ENCODE assay signal across 9 cellular contexts in the genomic region with DNA sequence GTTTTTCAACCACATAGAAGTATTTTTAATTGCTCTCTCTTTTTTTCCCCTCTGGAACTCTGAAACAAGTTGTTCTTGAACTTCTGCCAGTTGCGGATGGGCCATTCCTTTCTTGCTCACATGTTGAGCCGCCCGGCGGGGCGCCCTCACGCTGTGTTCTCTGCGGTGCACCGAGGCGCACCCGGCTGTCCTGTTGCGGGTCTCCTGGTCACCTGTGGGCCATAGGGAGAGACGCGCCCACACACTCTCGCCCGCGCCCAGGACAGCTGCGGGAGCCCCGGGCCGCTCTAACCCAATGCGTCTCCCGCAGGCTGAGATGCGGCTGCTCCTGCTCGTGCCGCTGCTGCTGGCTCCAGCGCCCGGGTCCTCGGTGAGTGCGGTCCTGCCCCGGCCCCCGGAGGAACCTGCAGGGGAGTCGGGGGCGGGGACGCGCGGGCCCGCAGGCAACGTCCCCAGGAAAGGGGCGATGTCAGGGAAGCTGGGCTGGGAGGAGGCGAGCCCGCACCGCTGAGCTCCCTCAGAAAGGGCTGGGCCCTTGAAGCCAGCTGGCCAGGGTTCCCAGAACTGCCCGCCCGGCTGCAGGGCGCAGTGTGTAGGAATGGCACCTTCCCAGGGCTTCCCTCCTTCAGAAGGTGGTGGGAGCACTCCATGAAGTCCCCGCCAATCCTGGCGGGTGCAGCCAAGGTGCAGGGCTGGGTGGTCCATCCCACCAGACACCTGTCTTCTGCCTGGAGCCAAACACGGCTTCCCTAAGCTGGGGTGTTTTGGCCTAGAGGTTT. TPM values are rescaled to one million over a fixed set of nuclear protein-coding genes. Genes with fewer than 3 reads are reported as not detected.
A peak's percentile ranks its signal among the peaks of the same experiment; 100 is the strongest.
DNase-seq lines count a peak whose midpoint lies in the region; ATAC-seq and TF ChIP-seq lines count a peak whose summit lies in the region.
"Had no signal": no experiment of that assay in that cellular context is flagged by ENCODE, and none has a peak within 500 bp of the region (broad histone marks: within the 10 kb centered on the region; RNA-seq: fewer than 3 reads in every experiment).

No MANE protein-coding gene starts in this region.

- TF ChIP-seq CTCF in adrenal gland (IDR thresholded peaks at IDR 0.05) = no peak

- H3K4me3 ChIP-seq in adrenal gland = peak overlapping the region in 1 of 4 donors; percentile 48

- DNase-seq in G401 (ENCODE audit: low spot score) = peak; percentile 11
- peak; percentile 40 to 67 (median 59) for DNase-seq in adrenal gland
- DNase-seq in cardiac septum (ENCODE audit: low spot score) = peak; percentile 75
- peak; percentile 56 for DNase-seq in putamen (ENCODE audit: low spot score)
- DNase-seq in kidney glomerular epithelial cell (lab: John Stamatoyannopoulos, UW) = no peak
- DNase-seq in Kasumi-1 (lab: John Stamatoyannopoulos, UW) = no peak
- DNase-seq: NCI-H2171 treated with DMSO at 0.1 percent for 48 hours had no signal

- in situ Hi-C loops in G401 (cut with HindIII; ENCODE audit: low sequenced_read_pairs) = no loop called here

- peaks cover 7% of the 10 kb centered on the region for H3K27me3 ChIP-seq in adrenal gland

- H3K36me3 ChIP-seq in adrenal gland (replicated peaks in 1 of 2) = no peaks in the 10 kb centered on the region

- no peak for ATAC-seq in HG02759 (IDR thresholded peaks at IDR 0.05; ENCODE audit: unreplicated experiment)
- ATAC-seq in GM19023 (IDR thresholded peaks at IDR 0.05; ENCODE audit: unreplicated experiment) = no peak

- H3K4me1 ChIP-seq in adrenal gland (replicated peaks in 1 of 2) = peaks cover 21 to 39% of the 10 kb centered on the region in 2 donors

- H3K9me3 ChIP-seq in adrenal gland (replicated peaks in 1 of 3) = no peaks in the 10 kb centered on the region

- no peak for TF ChIP-seq POLR2A in adrenal gland (IDR thresholded peaks at IDR 0.05)

- intact Hi-C loops in adrenal gland (cut with DNase I) (no loop called here), cardiac septum (cut with DNase I) (no loop called here)

- WGBS in adrenal gland, 4 donors = 10 to 56% (median 17%) methylated on average over 8 to 47 of the region's 47 CpGs

- peak overlapping the region in 1 of 5 donors; percentile 19 for H3K27ac ChIP-seq in adrenal gland

RNA-seq across cellular contexts. Expression of a gene that starts 2.3 kb away (rescaled TPM):
- total RNA-seq in G401 (2014; rRNA removed; shearing (Covaris generic)) = not detected in 2 replicates
- total RNA-seq in adrenal gland (10 to 100 TPM in 6 of 8 donors, 1 to 10 TPM in 2; 5.4 to 33.6 (median 13.4) TPM), cardiac septum (1.3 TPM)
- 10 to 100 TPM in 2 of 3 donors, 1 to 10 TPM in 1; 4.2 to 22.9 (median 11.8) TPM for polyA plus RNA-seq in adrenal gland

Comparison
In these comparisons a context has a peak if more than half of its experiments do, and no peak if none do; other contexts are left out.
1. DNase-seq: peak in G401 (single experiment), adrenal gland (7 of 7), cardiac septum (single experiment) and putamen (single experiment); none in kidney glomerular epithelial cell (single experiment) and Kasumi-1 (0 of 2).